ENCODE assay signal across 10 cellular contexts in the genomic region with DNA sequence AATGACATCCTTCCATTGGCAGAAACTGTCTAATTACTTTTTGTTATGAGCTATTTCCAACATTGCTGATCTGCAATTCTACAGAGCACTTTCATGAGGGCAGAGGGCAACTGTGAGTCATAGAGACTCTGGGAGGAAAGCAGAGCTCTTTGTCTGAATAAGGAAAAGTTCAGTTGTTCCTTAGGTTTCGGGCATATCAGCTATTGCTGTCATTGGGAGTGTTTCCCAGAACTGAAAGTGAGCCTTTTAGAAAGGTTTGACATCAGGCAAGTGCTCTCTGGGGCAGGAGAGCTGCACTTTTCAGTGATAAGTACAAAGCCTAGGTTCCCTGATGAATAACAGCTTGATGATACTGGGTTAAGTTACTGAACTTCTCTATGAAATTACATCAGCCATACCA.
DNase-seq lines count a peak whose midpoint lies in the region; ATAC-seq and TF ChIP-seq lines count a peak whose summit lies in the region.
"Had no signal": no experiment of that assay in that cellular context is flagged by ENCODE, and none has a peak within 500 bp of the region (broad histone marks: within the 10 kb centered on the region; RNA-seq: fewer than 3 reads in every experiment).

No MANE protein-coding gene starts in this region.

- H3K27me3 ChIP-seq in ACC112 (ENCODE audit: insufficient read depth, low read length) = no peaks in the 10 kb centered on the region

- no peak overlapping the region for H3K4me3 Mint-ChIP-seq in nephron
- H3K4me3 Mint-ChIP-seq in stimulated activated memory B cell treated with anti-CD40 and anti-IgM and Interleukin-4, amounts not matched to agents 10 μg/mL and 1 μg/mL and 100 μg/mL, for 72 hours = no peak overlapping the region
- H3K4me3 Mint-ChIP-seq: B cell had no signal

- DNase-seq in RKO (ENCODE audit: low spot score) (peak; percentile 11), fibroblast of mammary gland (ENCODE audit: low read depth) (peak; percentile 89)
- no peak for DNase-seq in stimulated activated CD4-positive, alpha-beta T cell treated with anti-CD3 and anti-CD28 coated beads, Interleukin-4, amount 100 ng/mL, for 4 hours
- DNase-seq: retina had no signal

- peak overlapping the region; percentile 24 for H2AFZ ChIP-seq in ACC112 (ENCODE audit: low read length, unreplicated experiment)

- no peak for TF ChIP-seq CTCF in fibroblast of mammary gland (conservative IDR thresholded peaks at IDR 0.05; ENCODE audit: control insufficient read depth, insufficient read depth, low read depth, low read length)
- no peak for TF ChIP-seq CTCF in nephron (IDR thresholded peaks at IDR 0.05; ENCODE audit: unreplicated experiment in 3 of 3)

- H3K4me3 ChIP-seq in ACC112 (ENCODE audit: low read depth, low read length) (no peak overlapping the region), fibroblast of mammary gland (ENCODE audit: control insufficient read depth, low read depth, low read length) (no peak overlapping the region)

- peaks cover 37% of the 10 kb centered on the region for H3K4me1 ChIP-seq in ACC112 (ENCODE audit: control insufficient read depth, insufficient read depth, low read length, unreplicated experiment)

- H3K79me2 ChIP-seq in ACC112 (ENCODE audit: control insufficient read depth, insufficient read depth, low read length, unreplicated experiment) = no peaks in the 10 kb centered on the region

- peak overlapping the region; percentile 75 to 80 (median 76) for H3K27ac Mint-ChIP-seq in nephron
- no peak overlapping the region for H3K27ac Mint-ChIP-seq in stimulated activated memory B cell treated with anti-CD40 and anti-IgM and Interleukin-4, amounts not matched to agents 10 μg/mL and 1 μg/mL and 100 μg/mL, for 72 hours
- H3K27ac Mint-ChIP-seq: B cell had no signal

- H3K36me3 ChIP-seq in ACC112 (ENCODE audit: insufficient read depth, low read length) = no peaks in the 10 kb centered on the region

- no peaks in the 10 kb centered on the region for H3K9me3 Mint-ChIP-seq in nephron
- H3K9me3 Mint-ChIP-seq in stimulated activated memory B cell treated with anti-CD40 and anti-IgM and Interleukin-4, amounts not matched to agents 10 μg/mL and 1 μg/mL and 100 μg/mL, for 72 hours = peaks cover 7% of the 10 kb centered on the region

- H3K27ac ChIP-seq in ACC112 (ENCODE audit: low read depth, low read length) = peak overlapping the region; percentile 75

- ATAC-seq in stimulated activated memory B cell treated with anti-CD40 and anti-IgM and Interleukin-4, amounts not matched to agents 10 μg/mL and 1 μg/mL and 100 μg/mL, for 72 hours = no peak
- ATAC-seq in HG02885 (IDR thresholded peaks at IDR 0.05; ENCODE audit: poor library complexity, unreplicated experiment) (no peak), GM19452 (IDR thresholded peaks at IDR 0.05; ENCODE audit: unreplicated experiment) (no peak)

- H3K27me3 Mint-ChIP-seq in nephron (ENCODE audit: low read depth) = no peaks in the 10 kb centered on the region
- no peaks in the 10 kb centered on the region for H3K27me3 Mint-ChIP-seq in stimulated activated memory B cell treated with anti-CD40 and anti-IgM and Interleukin-4, amounts not matched to agents 10 μg/mL and 1 μg/mL and 100 μg/mL, for 72 hours
- H3K27me3 Mint-ChIP-seq: B cell had no signal

- no peaks in the 10 kb centered on the region for H3K36me3 Mint-ChIP-seq in nephron (ENCODE audit: low read depth)
- H3K36me3 Mint-ChIP-seq in stimulated activated memory B cell treated with anti-CD40 and anti-IgM and Interleukin-4, amounts not matched to agents 10 μg/mL and 1 μg/mL and 100 μg/mL, for 72 hours = no peaks in the 10 kb centered on the region

- H3K4me1 Mint-ChIP-seq in nephron = peaks cover 48% of the 10 kb centered on the region
- no peaks in the 10 kb centered on the region for H3K4me1 Mint-ChIP-seq in stimulated activated memory B cell treated with anti-CD40 and anti-IgM and Interleukin-4, amounts not matched to agents 10 μg/mL and 1 μg/mL and 100 μg/mL, for 72 hours
- H3K4me1 Mint-ChIP-seq: B cell had no signal

Comparison
In these comparisons a context has a peak if more than half of its experiments do, and no peak if none do; other contexts are left out.
1. DNase-seq: peak in RKO (single experiment) and fibroblast of mammary gland (single experiment); none in stimulated activated CD4-positive, alpha-beta T cell treated with anti-CD3 and anti-CD28 coated beads, Interleukin-4, amount 100 ng/mL, for 4 hours (0 of 2).